In genomic region chr6:160032538-160032937, GRCh38 we compare ENCODE assay signal across 28 cellular contexts.
"Had no signal": no experiment of that assay in that cellular context is flagged by ENCODE, and none has a peak within 500 bp of the region (broad histone marks: within the 10 kb centered on the region; RNA-seq: fewer than 3 reads in every experiment).

No MANE protein-coding gene starts in this region.

- FAIRE-seq: K562 had no signal

- H3K27ac Mint-ChIP-seq: activated B cell treated with CpG ODN at 0.5 μM for 24 hours; activated CD4-positive, alpha-beta memory T cell treated with anti-CD3 and anti-CD28 coated beads, Interleukin-2, amount 10 ng/mL, durations not matched to agents 7 days and 5 days; activated naive CD8-positive, alpha-beta T cell had no signal

- ATAC-seq: K562, SK-N-SH treated with all-trans-retinoic acid at 6 μM for 48 hours, T-helper 17 cell had no signal

- H3K9me3 ChIP-seq: adrenal gland, Peyer's patch, SJSA1 had no signal

- H3K27ac ChIP-seq: adrenal gland, Peyer's patch, SJSA1 had no signal

- H3K27me3 ChIP-seq: adrenal gland, Peyer's patch, SJSA1 had no signal

- H3K4me3 Mint-ChIP-seq: activated B cell treated with CpG ODN at 0.5 μM for 24 hours; activated CD4-positive, alpha-beta memory T cell treated with anti-CD3 and anti-CD28 coated beads, Interleukin-2, amount 10 ng/mL, durations not matched to agents 7 days and 5 days; activated naive CD8-positive, alpha-beta T cell; T-helper 17 cell had no signal

- H3K27me3 Mint-ChIP-seq: activated B cell treated with CpG ODN at 0.5 μM for 24 hours; activated CD4-positive, alpha-beta memory T cell treated with anti-CD3 and anti-CD28 coated beads, Interleukin-2, amount 10 ng/mL, durations not matched to agents 7 days and 5 days; activated naive CD8-positive, alpha-beta T cell; T-helper 17 cell had no signal

- H3K9me3 Mint-ChIP-seq: activated B cell treated with CpG ODN at 0.5 μM for 24 hours; activated CD4-positive, alpha-beta memory T cell treated with anti-CD3 and anti-CD28 coated beads, Interleukin-2, amount 10 ng/mL, durations not matched to agents 7 days and 5 days had no signal

- H3K4me3 ChIP-seq: adrenal gland, K562, Peyer's patch, SJSA1 had no signal

- DNase-seq: activated B cell treated with CpG ODN at 0.5 μM for 24 hours; activated CD4-positive, alpha-beta memory T cell treated with anti-CD3 and anti-CD28 coated beads, Interleukin-2, amount 10 ng/mL, durations not matched to agents 7 days and 5 days; activated CD4-positive, alpha-beta T cell treated with anti-CD3 and anti-CD28 coated beads for 1 hour; activated CD4-positive, alpha-beta T cell treated with anti-CD3 and anti-CD28 coated beads, Interleukin-2, amount 50 U/mL, for 1 hour; activated CD8-positive, alpha-beta memory T cell treated with anti-CD3 and anti-CD28 coated beads, Interleukin-2, amount 50 U/mL, for 48 hours; activated effector memory CD4-positive, alpha-beta T cell treated with Interleukin-2 at 50 U/mL for 16 hours; activated naive CD4-positive, alpha-beta T cell; activated T-cell treated with anti-CD3 and anti-CD28 coated beads, Interleukin-2, amount 50 U/mL, for 1 hour; adrenal gland; anterior cingulate cortex; caudate nucleus; Karpas-422; MM.1S; NCI-H1105; NCI-H1436 treated with DMSO at 0.1 percent for 48 hours; NCI-H187; NCI-H2081; NCI-H446; NCI-H524; Peyer's patch; SHP77; SW 1271; T-helper 17 cell; T-helper 9 cell had no signal
